In genomic region chr2:55050133-55050994, GRCh38 we compare ENCODE assay signal across 1 cellular context.
TF ChIP-seq lines count a peak whose summit lies in the region.

Gene RTN4, minus strand, starts transcription at chr2:55050451. Its CDS starts 151 bp downstream, at chr2:55050300.

TF ChIP-seq in A549, 52 proteins besides CTCF, POLR2A, EP300 and RAD21 (continued from another document):
- TF ChIP-seq USF2 (IDR thresholded peaks at IDR 0.05) (0 out of 2 replicates have a peak, but pooled peaks have one; percentile 23), GATA3 (IDR thresholded peaks at IDR 0.05; ENCODE audit: borderline replicate concordance) (peak; percentile 58; the same call in 1 of the 2 replicates), PBX3 (IDR thresholded peaks at IDR 0.05) (peak; percentile 90), ESRRA (IDR thresholded peaks at IDR 0.05; ENCODE audit: borderline replicate concordance, low read length) (no peak), NPAS2 (CRISPR knock-in tag; IDR thresholded peaks at IDR 0.05; ENCODE audit: borderline replicate concordance) (no peak), JUNB (IDR thresholded peaks at IDR 0.05) (no peak), CBX8 (IDR thresholded peaks at IDR 0.05) (no peak), CBX2 (IDR thresholded peaks at IDR 0.05; ENCODE audit: borderline replicate concordance, low read depth) (no peak), E2F6 (IDR thresholded peaks at IDR 0.05; ENCODE audit: borderline replicate concordance, low read depth) (peak; percentile 43; the same call in 1 of the 2 replicates), EHMT2 (IDR thresholded peaks at IDR 0.05; ENCODE audit: low read depth) (no peak), ZC3H11A (IDR thresholded peaks at IDR 0.05) (no peak), MYC (IDR thresholded peaks at IDR 0.05; ENCODE audit: borderline replicate concordance, low read length) (peak; percentile 78; the same call in 1 of the 2 replicates), FOSL2 (IDR thresholded peaks at IDR 0.05) (peak; percentile 51), FOSL2 (CRISPR knock-in tag; IDR thresholded peaks at IDR 0.05) (peak; percentile 99), FOSB (CRISPR knock-in tag; IDR thresholded peaks at IDR 0.05) (no peak)
TF ChIP-seq in A549: peak in this region for 16.
